15 cellular contexts compared by ENCODE assay signal in genomic region chr7:135942614-135943013, GRCh38. TPM values are rescaled to one million over a fixed set of nuclear protein-coding genes. Genes with fewer than 3 reads are reported as not detected.
DNase-seq lines count a peak whose midpoint lies in the region; ATAC-seq, FAIRE-seq and TF ChIP-seq lines count a peak whose summit lies in the region.
"Had no signal": no experiment of that assay in that cellular context is flagged by ENCODE, and none has a peak within 500 bp of the region (broad histone marks: within the 10 kb centered on the region; RNA-seq: fewer than 3 reads in every experiment).

No MANE protein-coding gene starts in this region.

- H2AFZ ChIP-seq in hepatocyte = no peak overlapping the region
- H2AFZ ChIP-seq: neural progenitor cell had no signal

- no peak overlapping the region for H3K4me3 Mint-ChIP-seq in type B pancreatic cell
- H3K4me3 Mint-ChIP-seq: neural progenitor cell had no signal

- no peak for TF ChIP-seq POLR2A in GM12892 (IDR thresholded peaks at IDR 0.05; ENCODE audit: low read depth, low read length)

- H3K4me3 ChIP-seq in hepatocyte = no peak overlapping the region
- H3K4me3 ChIP-seq: body of pancreas, neural progenitor cell had no signal

- peaks cover 13% of the 10 kb centered on the region for H3K36me3 Mint-ChIP-seq in type B pancreatic cell

- no peaks in the 10 kb centered on the region for H3K9me3 Mint-ChIP-seq in type B pancreatic cell
- H3K9me3 Mint-ChIP-seq: neural progenitor cell had no signal

- DNase-seq in GM12892 (ENCODE audit: insufficient read length) (no peak), type B pancreatic cell (ENCODE audit: extremely low spot score, unreplicated experiment) (no peak), hepatocyte (ENCODE audit: low spot score) (no peak)
- no peak for DNase-seq in activated naive CD4-positive, alpha-beta T cell treated with Interleukin-2 at 50 U/mL for 16 hours
- no peak for DNase-seq in stimulated activated CD4-positive, alpha-beta T cell treated with anti-CD3 and anti-CD28 coated beads, Interleukin-12 subunit alpha, Interleukin-12 subunit beta, amount 100 ng/mL, for 4 hours
- DNase-seq: activated T-cell treated with anti-CD3 and anti-CD28 coated beads for 4 hours; AML-193; body of pancreas; GF-D8; NCI-H1436; stimulated activated CD4-positive, alpha-beta T cell treated with anti-CD3 and anti-CD28 coated beads, Interleukin-1b, Interleukin-23, amount 100 ng/mL, for 48 hours had no signal

- H3K4me1 Mint-ChIP-seq in type B pancreatic cell (ENCODE audit: unreplicated experiment) = peaks cover 32% of the 10 kb centered on the region

- no peaks in the 10 kb centered on the region for H3K27me3 ChIP-seq in hepatocyte
- H3K27me3 ChIP-seq: body of pancreas, neural progenitor cell had no signal

- no peak overlapping the region for H3K27ac ChIP-seq in hepatocyte
- H3K27ac ChIP-seq: body of pancreas, neural progenitor cell had no signal

- ATAC-seq in GM19397 (IDR thresholded peaks at IDR 0.05; ENCODE audit: unreplicated experiment) (peak; percentile 56), HG02840 (IDR thresholded peaks at IDR 0.05; ENCODE audit: low FRiP score, unreplicated experiment) (peak; percentile 73), HG03520 (IDR thresholded peaks at IDR 0.05; ENCODE audit: unreplicated experiment) (peak; percentile 84)
- ATAC-seq: body of pancreas had no signal

- peaks cover 71% of the 10 kb centered on the region for H3K79me2 ChIP-seq in hepatocyte

- TF ChIP-seq CTCF in type B pancreatic cell (conservative IDR thresholded peaks at IDR 0.05) = no peak
- no peak for TF ChIP-seq CTCF in hepatocyte (IDR thresholded peaks at IDR 0.05; ENCODE audit: poor library complexity)

- H3K9me3 ChIP-seq in hepatocyte (ENCODE audit: low read depth) = no peaks in the 10 kb centered on the region
- H3K9me3 ChIP-seq: body of pancreas had no signal

- FAIRE-seq in GM12892 (lab: Jason Lieb, UNC) = peak; percentile 78

- H3K27ac Mint-ChIP-seq in type B pancreatic cell = no peak overlapping the region
- H3K27ac Mint-ChIP-seq: neural progenitor cell had no signal

- H4K20me1 ChIP-seq in hepatocyte (ENCODE audit: insufficient read depth, poor library complexity, severe bottlenecking) = peaks cover 9% of the 10 kb centered on the region

- 100% methylated on average over 2 of the region's 2 CpGs for WGBS in hepatocyte (ENCODE audit: low lambda C conversion rate, missing lambda C conversion rate)

- H3K36me3 ChIP-seq in hepatocyte (replicated peaks; ENCODE audit: insufficient read depth, low read depth) = no peaks in the 10 kb centered on the region
- H3K36me3 ChIP-seq: neural progenitor cell had no signal

- H3K27me3 Mint-ChIP-seq in type B pancreatic cell = no peaks in the 10 kb centered on the region

- peaks cover 13% of the 10 kb centered on the region for H3K4me1 ChIP-seq in hepatocyte (ENCODE audit: insufficient read depth)

- H3K9me2 ChIP-seq in hepatocyte (replicated peaks; ENCODE audit: insufficient read depth) = no peaks in the 10 kb centered on the region

- no peak overlapping the region for H3K4me2 ChIP-seq in hepatocyte
- H3K4me2 ChIP-seq: neural progenitor cell had no signal

RNA-seq across cellular contexts. Expression of gene MTPN, which starts 34.5 kb away (rescaled TPM):
- 62.5 TPM for polyA plus RNA-seq in GM12892 (2012; ENCODE audit: missing spikeins)
- total RNA-seq in type B pancreatic cell (ENCODE audit: low replicate concordance) = 104 and 110 TPM in 2 replicates
- 108 and 131 TPM in 2 replicates for total RNA-seq in hepatocyte
- polyA plus RNA-seq in hepatocyte = 32.8 and 33.5 TPM in 2 replicates
